Comparison of ENCODE assay signal across 37 cellular contexts in the genomic region with DNA sequence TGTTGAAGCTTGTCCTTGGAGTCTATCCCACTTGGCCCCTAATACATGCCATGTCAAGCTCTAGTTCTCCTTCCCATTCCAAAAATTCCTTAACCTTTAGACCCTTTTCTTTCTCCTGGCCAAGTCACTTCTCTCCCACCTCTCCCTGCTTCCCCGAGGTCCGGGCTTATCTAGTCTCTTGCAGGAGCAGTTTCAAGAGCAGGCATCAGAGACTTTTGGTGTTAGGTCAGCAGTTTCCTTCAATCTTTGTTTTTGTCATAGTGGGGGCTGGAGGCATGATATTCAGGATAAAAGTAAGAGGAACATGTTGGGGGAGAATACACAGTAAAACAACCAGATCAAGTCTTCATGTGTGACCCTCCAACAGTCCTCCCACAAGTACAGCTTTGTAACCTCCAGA. TPM values are rescaled to one million over a fixed set of nuclear protein-coding genes. Genes with fewer than 3 reads are reported as not detected.
"Had no signal": no experiment of that assay in that cellular context is flagged by ENCODE, and none has a peak within 500 bp of the region (broad histone marks: within the 10 kb centered on the region; RNA-seq: fewer than 3 reads in every experiment).

No MANE protein-coding gene starts in this region.

- ATAC-seq: body of pancreas, mucosa of descending colon, sciatic nerve, WTC11 had no signal

- H3K4me1 Mint-ChIP-seq: WTC11 had no signal

- H3K36me3 Mint-ChIP-seq: activated naive CD8-positive, alpha-beta T cell treated with anti-CD3 and anti-CD28 coated beads for 36 hours; WTC11 had no signal

- H3K4me1 ChIP-seq: adrenal gland, colonic mucosa, vagina had no signal

- H3K27me3 ChIP-seq: body of pancreas, colonic mucosa, esophagus squamous epithelium, heart right ventricle, ovary, vagina had no signal

- H3K4me3 ChIP-seq: adrenal gland, body of pancreas, colonic mucosa, dorsolateral prefrontal cortex, esophagus squamous epithelium, heart right ventricle, mucosa of descending colon, ovary, SK-N-MC, skin epidermis, vagina had no signal

- H3K27ac Mint-ChIP-seq: activated CD4-positive, alpha-beta T cell treated with anti-CD3 and anti-CD28 coated beads, Interleukin-2, amount 10 ng/mL, durations not matched to agents 7 days and 5 days; activated naive CD8-positive, alpha-beta T cell treated with anti-CD3 and anti-CD28 coated beads for 36 hours; nephron progenitor cell; progenitor cell of endocrine pancreas; type B pancreatic cell; WTC11 had no signal

- H3K9me3 ChIP-seq: adrenal gland, body of pancreas, colonic mucosa, esophagus squamous epithelium, heart right ventricle, mucosa of descending colon, ovary, vagina had no signal

- DNase-seq: activated CD4-positive, alpha-beta T cell treated with anti-CD3 and anti-CD28 coated beads for 1 hour; activated CD4-positive, alpha-beta T cell treated with anti-CD3 and anti-CD28 coated beads, Interleukin-2, amount 10 ng/mL, durations not matched to agents 7 days and 5 days; activated CD8-positive, alpha-beta memory T cell treated with anti-CD3 and anti-CD28 coated beads, Interleukin-2, amount 50 U/mL, for 4 hours; activated naive CD4-positive, alpha-beta T cell; activated naive CD8-positive, alpha-beta T cell treated with anti-CD3 and anti-CD28 coated beads for 36 hours; activated T-cell treated with anti-CD3 and anti-CD28 coated beads, Interleukin-2, amount 50 U/mL, for 1 hour; adrenal gland; aorta; body of pancreas; cerebellar nuclear complex; colonic mucosa; dorsolateral prefrontal cortex; effector memory CD4-positive, alpha-beta T cell; esophagus squamous epithelium; foreskin melanocyte; heart right ventricle; left ventricle myocardium superior; mucosa of descending colon; nephron progenitor cell; ovary; stimulated activated CD4-positive, alpha-beta T cell treated with anti-CD3 and anti-CD28 coated beads, Interleukin-12 subunit alpha, Interleukin-12 subunit beta, amount 100 ng/mL, for 4 hours; stimulated activated CD4-positive, alpha-beta T cell treated with anti-CD3 and anti-CD28 coated beads, Interleukin-4, amount 100 ng/mL, for 1 hour; T-helper 9 cell had no signal

- H3K27me3 Mint-ChIP-seq: activated naive CD8-positive, alpha-beta T cell treated with anti-CD3 and anti-CD28 coated beads for 36 hours; progenitor cell of endocrine pancreas; type B pancreatic cell had no signal

- H3K9me3 Mint-ChIP-seq: stimulated activated naive CD8-positive, alpha-beta T cell treated with anti-CD3 and anti-CD28 coated beads, Interleukin-15, Interleukin-2, amounts not matched to agents 100 ng/mL and 50 ng/mL, for 24 hours; type B pancreatic cell; WTC11 had no signal

- H3K27ac ChIP-seq: adrenal gland, body of pancreas, colonic mucosa, dorsolateral prefrontal cortex, esophagus squamous epithelium, heart right ventricle, ovary, SK-N-MC, vagina had no signal

- H3K4me3 Mint-ChIP-seq: activated CD4-positive, alpha-beta T cell treated with anti-CD3 and anti-CD28 coated beads, Interleukin-2, amount 10 ng/mL, durations not matched to agents 7 days and 5 days; activated naive CD8-positive, alpha-beta T cell treated with anti-CD3 and anti-CD28 coated beads for 36 hours; nephron progenitor cell; type B pancreatic cell; WTC11 had no signal

- H3K36me3 ChIP-seq: adrenal gland, colonic mucosa, esophagus squamous epithelium, heart right ventricle, ovary, vagina had no signal

RNA-seq across cellular contexts. Expression of a gene that starts 33.1 kb away (rescaled TPM):
- total RNA-seq: activated CD4-positive, alpha-beta T cell treated with anti-CD3 and anti-CD28 coated beads, Interleukin-2, amount 10 ng/mL, durations not matched to agents 7 days and 5 days; activated naive CD8-positive, alpha-beta T cell treated with anti-CD3 and anti-CD28 coated beads for 36 hours; adrenal gland; aorta; body of pancreas; colonic mucosa; esophagus squamous epithelium; glomerular endothelial cell; left ventricle myocardium superior; lung microvascular endothelial cell; mesenteric fat pad; mucosa of descending colon; ovary; progenitor cell of endocrine pancreas; renal cortical epithelial cell; sciatic nerve; subcutaneous adipose tissue; T-helper 1 cell treated with Interleukin-12 subunit alpha and Interleukin-12 subunit beta and Interleukin-4 antibody, amounts not matched to agents 30 ng/mL and 1 ng/mL, for 36 hours; vagina; WTC11 had no signal
